Comparison of ENCODE assay signal across 15 cellular contexts in genomic region chr20:59830107-59831023, GRCh38.
DNase-seq lines count a peak whose midpoint lies in the region; ATAC-seq, FAIRE-seq and TF ChIP-seq lines count a peak whose summit lies in the region.
"Had no signal": no experiment of that assay in that cellular context is flagged by ENCODE, and none has a peak within 500 bp of the region (broad histone marks: within the 10 kb centered on the region; RNA-seq: fewer than 3 reads in every experiment).

No MANE protein-coding gene starts in this region.

- in situ Hi-C loops in K562 (cut with MboI): no loop called here

- H3K36me3 ChIP-seq in SK-N-SH (replicated peaks in 1 of 2; ENCODE audit: control insufficient read depth in 1 of 2, insufficient read depth in 2 of 2, low read length in 1 of 2) (no peaks in the 10 kb centered on the region), K562 (ENCODE audit: control insufficient read depth, insufficient read depth, low read length) (no peaks in the 10 kb centered on the region), neuronal stem cell (replicated peaks in 1 of 2; ENCODE audit: control insufficient read depth in 2 of 2, insufficient read depth in 2 of 2, low read length in 2 of 2) (no peaks in the 10 kb centered on the region), tibial artery (no peaks in the 10 kb centered on the region)
- H3K36me3 ChIP-seq: pancreas, WERI-Rb-1 had no signal

- no peaks in the 10 kb centered on the region for H3K9me2 ChIP-seq in SK-N-SH

- H2BK12ac ChIP-seq in neuronal stem cell (ENCODE audit: low read length): no peak overlapping the region

- TF ChIP-seq CTCF in SK-N-SH (IDR thresholded peaks at IDR 0.05) (no peak), K562 (IDR thresholded peaks at IDR 0.05 in 2 of 3, conservative IDR thresholded peaks at IDR 0.05 in 1 of 3; ENCODE audit: insufficient read depth in 2 of 3, low read depth in 1 of 3, low read length in 3 of 3) (no peak), tibial artery (IDR thresholded peaks at IDR 0.05) (no peak)

- ATAC-seq in SK-N-SH treated with all-trans-retinoic acid at 6 μM for 48 hours: no peak
- no peak for ATAC-seq in K562
- no peak for ATAC-seq in GM21381 (IDR thresholded peaks at IDR 0.05; ENCODE audit: unreplicated experiment)

- 48% methylated on average over 13 of the region's 13 CpGs for WGBS in SK-N-SH (ENCODE audit: low lambda C conversion rate)
- 0% methylated on average over 13 of the region's 13 CpGs for whole genome bisulfite sequencing in K562 (ENCODE audit: insufficient coverage, low coverage, missing lambda C conversion rate)
- WGBS in neuronal stem cell (ENCODE audit: extremely low coverage in 2 of 2, insufficient read length in 2 of 2, insufficient replicate concordance in 1 of 2), 2 donors: 100% methylated on average over 1 of the region's 13 CpGs; no CpG with 5 or more reads in 1 of the 2 donors

- intact Hi-C loops in K562 (cut with micrococcal nuclease) (no loop called here), tibial artery (cut with DNase I; ENCODE audit: low total_unique reads) (no loop called here)

- H4K20me1 ChIP-seq in SK-N-SH (ENCODE audit: insufficient read depth) (no peaks in the 10 kb centered on the region), K562 (replicated peaks; ENCODE audit: control insufficient read depth, insufficient read depth, low read length) (no peaks in the 10 kb centered on the region)

- H3K9ac ChIP-seq in SK-N-SH: no peak overlapping the region
- no peak overlapping the region for H3K9ac ChIP-seq in K562 (ENCODE audit: insufficient read depth in 1 of 2, low read depth in 2 of 2, low read length in 2 of 2)
- H3K9ac ChIP-seq in neuronal stem cell (ENCODE audit: low read depth, low read length, poor library complexity): no peak overlapping the region

- no peak overlapping the region for H3K23ac ChIP-seq in neuronal stem cell (ENCODE audit: low read depth, low read length, poor library complexity)

- no peak overlapping the region for H3K4me2 ChIP-seq in SK-N-SH
- H3K4me2 ChIP-seq in K562 (ENCODE audit: insufficient read depth, low read length): no peak overlapping the region
- no peak overlapping the region for H3K4me2 ChIP-seq in neuronal stem cell (ENCODE audit: insufficient read depth, low read length, poor library complexity, severe bottlenecking)

- H3K4me1 ChIP-seq in SK-N-SH (ENCODE audit: control insufficient read depth in 1 of 2, insufficient read depth in 2 of 2, low read depth in 1 of 2, low read length in 1 of 2) (peaks cover 0 to 19% of the 10 kb centered on the region in 2 experiments; a peak in 1 of 4 replicates), K562 (replicated peaks in 1 of 2; ENCODE audit: control insufficient read depth in 2 of 2, insufficient read depth in 2 of 2, low read length in 2 of 2) (no peaks in the 10 kb centered on the region), neuronal stem cell (ENCODE audit: control insufficient read depth in 2 of 2, insufficient read depth in 1 of 2, low read depth in 1 of 2, low read length in 2 of 2) (peaks cover 0 to 5% of the 10 kb centered on the region in 2 donors), tibial artery (peaks cover 0 to 3% (median 1%) of the 10 kb centered on the region in 4 donors)
- H3K4me1 ChIP-seq: pancreas had no signal

- no peak overlapping the region for H3K14ac ChIP-seq in neuronal stem cell (ENCODE audit: low read length)

- no peak overlapping the region for H2BK5ac ChIP-seq in neuronal stem cell (ENCODE audit: low read length)

- H3K27ac ChIP-seq in SK-N-SH (ENCODE audit: low read depth in 2 of 2, low read length in 1 of 2): no peak overlapping the region
- no peak overlapping the region for H3K27ac ChIP-seq in K562 (ENCODE audit: extremely low read depth, low read depth, low read length)
- H3K27ac ChIP-seq in neuronal stem cell (replicated peaks; ENCODE audit: low read length): no peak overlapping the region
- no peak overlapping the region for H3K27ac ChIP-seq in tibial artery
- H3K27ac ChIP-seq: coronary artery, pancreas, SK-N-MC, WERI-Rb-1 had no signal

- POLR2A ChIA-PET in SK-N-SH (lab: Yijun Ruan, JAX): no interaction called here
- POLR2A ChIA-PET in K562 (lab: Yijun Ruan, JAX): interaction anchor here (0.6 kb wide), 1 partner anchor 9 kb away, joined by 3 read pairs; no protein-coding TSS in a partner anchor

- H3K27me3 ChIP-seq in SK-N-SH (ENCODE audit: insufficient read depth): no peaks in the 10 kb centered on the region
- peaks cover 0 to 4% of the 10 kb centered on the region in 2 experiments; a peak in 3 of 5 replicates for H3K27me3 ChIP-seq in K562 (ENCODE audit: control insufficient read depth in 2 of 2, insufficient read depth in 2 of 2, low read length in 2 of 2)
- peaks cover 0 to 37% (median 0%) of the 10 kb centered on the region in 3 experiments for H3K27me3 ChIP-seq in neuronal stem cell (ENCODE audit: control insufficient read depth in 3 of 3, insufficient read depth in 3 of 3, low read depth in 1 of 3, low read length in 3 of 3)
- peaks cover 0 to 11% of the 10 kb centered on the region in 2 donors for H3K27me3 ChIP-seq in tibial artery
- H3K27me3 ChIP-seq: pancreas had no signal

- no peak overlapping the region for H2AK5ac ChIP-seq in neuronal stem cell (ENCODE audit: low read depth, low read length)

- CTCF ChIA-PET in SK-N-SH (lab: Yijun Ruan, JAX) (interaction anchor here (2.4 to 2.9 kb wide), 2 partner anchors 20 to 47 kb away, joined by 5 to 13 read pairs; no protein-coding TSS in a partner anchor), K562 (lab: Yijun Ruan, JAX; ENCODE audit: low intra/inter-chr PET ratio) (no interaction called here)

- BruUV-seq in K562 (replicated peaks; lab: Mats Ljungman, UMichigan): no TSS peak

- H3K9me3 ChIP-seq in SK-N-SH (no peaks in the 10 kb centered on the region), K562 (replicated peaks; ENCODE audit: control insufficient read depth, insufficient read depth, low read depth, low read length) (no peaks in the 10 kb centered on the region), neuronal stem cell (replicated peaks in 1 of 2; ENCODE audit: control insufficient read depth in 2 of 2, insufficient read depth in 1 of 2, low read depth in 1 of 2, low read length in 2 of 2) (no peaks in the 10 kb centered on the region), tibial artery (no peaks in the 10 kb centered on the region)
- H3K9me3 ChIP-seq: pancreas had no signal

- TF ChIP-seq POLR2A in K562 (conservative IDR thresholded peaks at IDR 0.05): no peak

- peak overlapping the region; percentile 51 for H3K18ac ChIP-seq in neuronal stem cell (ENCODE audit: low read length)

- no peak overlapping the region for H2AFZ ChIP-seq in SK-N-SH (ENCODE audit: low read depth)
- H2AFZ ChIP-seq in K562 (ENCODE audit: low read depth, low read length): no peak overlapping the region
- no peak overlapping the region for H2AFZ ChIP-seq in neuronal stem cell (ENCODE audit: low read length)

- FAIRE-seq in K562 (lab: Jason Lieb, UNC): no peak
- FAIRE-seq: pancreas had no signal

- no peak for TF ChIP-seq RAD21 in SK-N-SH (IDR thresholded peaks at IDR 0.05; ENCODE audit: low read length)
- TF ChIP-seq RAD21 in K562 (CRISPR knock-in tag; conservative IDR thresholded peaks at IDR 0.05 in 1 of 2, IDR thresholded peaks at IDR 0.05 in 1 of 2): no peak

- no peak overlapping the region for H4K91ac ChIP-seq in neuronal stem cell (ENCODE audit: low read depth, low read length, poor library complexity)

- peaks cover 6% of the 10 kb centered on the region for H3F3A ChIP-seq in SK-N-SH (replicated peaks; ENCODE audit: insufficient read depth)

- H3K4me3 ChIP-seq in SK-N-SH (ENCODE audit: low read depth in 2 of 2, low read length in 1 of 2) (no peak overlapping the region), K562 (no peak overlapping the region), neuronal stem cell (ENCODE audit: low read length in 2 of 2) (no peak overlapping the region), tibial artery (no peak overlapping the region)
- H3K4me3 ChIP-seq: coronary artery, pancreas, SK-N-MC had no signal

- H2BK120ac ChIP-seq in neuronal stem cell (ENCODE audit: low read depth, low read length): no peak overlapping the region

- H3K79me1 ChIP-seq in neuronal stem cell (ENCODE audit: low read depth, low read length): no peaks in the 10 kb centered on the region

- H3K9me1 ChIP-seq in K562 (ENCODE audit: control insufficient read depth, insufficient read depth, low read length): no peaks in the 10 kb centered on the region

- peak; percentile 3 for DNase-seq in SK-N-SH
- peak; percentile 18 for DNase-seq in NCI-H1417 treated with DMSO at 0.1 percent for 48 hours (lab: John Stamatoyannopoulos, UW)
- DNase-seq in K562 (ENCODE audit: extremely low read depth in 1 of 4, low spot score in 3 of 4): no peak
- DNase-seq in neuronal stem cell (ENCODE audit: low spot score): no peak
- DNase-seq in tibial artery: no peak
- DNase-seq in NCI-H1436 (lab: John Stamatoyannopoulos, UW): no peak
- DNase-seq: IMR-90; midbrain; stimulated activated CD4-positive, alpha-beta T cell treated with anti-CD3 and anti-CD28 coated beads, Interleukin-12 subunit alpha, Interleukin-12 subunit beta, amount 100 ng/mL, for 4 hours; WERI-Rb-1 had no signal

- H3K4ac ChIP-seq in neuronal stem cell (ENCODE audit: low read length): no peak overlapping the region

- H3K79me2 ChIP-seq in SK-N-SH (ENCODE audit: insufficient read depth): no peaks in the 10 kb centered on the region
- no peaks in the 10 kb centered on the region for H3K79me2 ChIP-seq in K562 (ENCODE audit: control insufficient read depth, insufficient read depth, low read length)

- H2BK15ac ChIP-seq in neuronal stem cell (ENCODE audit: low read length): peak overlapping the region; percentile 51

- no peak overlapping the region for H4K8ac ChIP-seq in neuronal stem cell (ENCODE audit: low read depth, low read length)

- TF ChIP-seq EP300 in SK-N-SH (IDR thresholded peaks at IDR 0.05; ENCODE audit: borderline replicate concordance in 1 of 2, low read depth in 1 of 2, low read length in 1 of 2): no peak
- TF ChIP-seq EP300 in K562 (IDR thresholded peaks at IDR 0.05; ENCODE audit: low read length): no peak

TF ChIP-seq in SK-N-SH, 30 proteins besides CTCF, POLR2A, EP300 and RAD21 (continues in another document):
- TF ChIP-seq NFIC (IDR thresholded peaks at IDR 0.05; ENCODE audit: borderline replicate concordance): no peak

Comparison
In these comparisons a context has a peak if more than half of its experiments do, and no peak if none do; other contexts are left out.
1. DNase-seq: peak in SK-N-SH (single experiment) and NCI-H1417 treated with DMSO at 0.1 percent for 48 hours (single experiment); none in K562 (0 of 4), neuronal stem cell (single experiment), tibial artery (0 of 2) and NCI-H1436 (single experiment).